Comparison of ENCODE assay signal across 24 cellular contexts in the genomic region with DNA sequence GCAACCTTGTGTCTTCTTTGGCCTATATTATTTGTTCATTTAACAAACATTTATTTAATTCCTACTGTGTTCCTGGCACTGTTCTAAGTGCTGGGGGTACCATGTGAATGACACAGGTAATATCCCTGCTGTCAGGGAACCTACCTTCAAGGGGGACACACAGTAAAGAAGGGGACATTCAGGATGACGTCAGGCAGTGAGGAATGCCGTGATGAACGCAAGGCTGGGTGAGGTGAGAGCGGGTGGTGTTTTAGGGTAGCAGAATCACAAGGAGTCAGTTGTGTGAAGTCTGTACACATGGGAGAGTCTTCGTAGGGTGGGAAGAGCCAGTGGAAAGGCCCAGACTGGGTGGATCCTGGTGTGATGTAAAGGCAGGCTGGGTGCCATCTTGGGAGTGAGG. TPM values are rescaled to one million over a fixed set of nuclear protein-coding genes. Genes with fewer than 3 reads are reported as not detected.
DNase-seq lines count a peak whose midpoint lies in the region; ATAC-seq, FAIRE-seq and TF ChIP-seq lines count a peak whose summit lies in the region.
"Had no signal": no experiment of that assay in that cellular context is flagged by ENCODE, and none has a peak within 500 bp of the region (broad histone marks: within the 10 kb centered on the region; RNA-seq: fewer than 3 reads in every experiment).

No MANE protein-coding gene starts in this region.

- no peak for TF ChIP-seq POLR2A in gastrocnemius medialis (IDR thresholded peaks at IDR 0.05)

- H3K9me3 ChIP-seq in Caco-2 (no peaks in the 10 kb centered on the region), astrocyte (ENCODE audit: insufficient read depth, low read depth, low read length) (no peaks in the 10 kb centered on the region), gastrocnemius medialis (no peaks in the 10 kb centered on the region)
- H3K9me3 ChIP-seq: BLaER1, HAP-1 had no signal

- H4K20me1 ChIP-seq in astrocyte (ENCODE audit: insufficient read depth, low read length), result no peaks in the 10 kb centered on the region
- H4K20me1 ChIP-seq: BLaER1 had no signal

- CTCF ChIA-PET in Caco-2 (lab: Charles Lee), result no interaction called here

- no peak overlapping the region for H2AFZ ChIP-seq in astrocyte (ENCODE audit: low read depth, low read length)
- H2AFZ ChIP-seq: GM23248 had no signal

- H3K36me3 ChIP-seq in Caco-2 (ENCODE audit: control insufficient read depth, insufficient read depth, low read length), result no peaks in the 10 kb centered on the region
- no peaks in the 10 kb centered on the region for H3K36me3 ChIP-seq in astrocyte (ENCODE audit: insufficient read depth, low read length)
- H3K36me3 ChIP-seq in gastrocnemius medialis, result no peaks in the 10 kb centered on the region
- H3K36me3 ChIP-seq: BLaER1, HAP-1 had no signal

- DNase-seq in Caco-2 (no peak), astrocyte (ENCODE audit: low read depth) (no peak), dorsolateral prefrontal cortex (no peak), gastrocnemius medialis (no peak), cortex of kidney (lab: John Stamatoyannopoulos, UW) (no peak)
- DNase-seq in activated naive CD4-positive, alpha-beta T cell treated with Interleukin-2 at 50 U/mL for 16 hours, result no peak
- DNase-seq: CD4-positive, CD25-positive, alpha-beta regulatory T cell; GM23248; HFFc6; Karpas-422; NCI-H1092; NCI-H1417 treated with DMSO at 0.1 percent for 48 hours; NCI-H1694 treated with DMSO at 0.1 percent for 48 hours; NCI-H2081; NCI-H2227 treated with DMSO at 0.1 percent for 48 hours; NCI-H526 treated with DMSO at 0.1 percent for 48 hours; RPMI8226; SHP77 had no signal

- intact Hi-C loops in Caco-2 (cut with micrococcal nuclease; ENCODE audit: unreplicated experiment) (no loop called here), dorsolateral prefrontal cortex (cut with DNase I) (no loop called here), gastrocnemius medialis (cut with DNase I; ENCODE audit: low total_unique reads) (no loop called here)

- H3K36me3 Mint-ChIP-seq in Caco-2 (ENCODE audit: insufficient read depth, unreplicated experiment) (peaks cover 5% of the 10 kb centered on the region), astrocyte (ENCODE audit: low read depth, unreplicated experiment) (no peaks in the 10 kb centered on the region)
- H3K36me3 Mint-ChIP-seq: CD4-positive, CD25-positive, alpha-beta regulatory T cell had no signal

- peaks cover 9% of the 10 kb centered on the region; the same call in 1 of the 2 replicates for H3K4me1 ChIP-seq in Caco-2
- peaks cover 16% of the 10 kb centered on the region for H3K4me1 ChIP-seq in astrocyte (ENCODE audit: insufficient read depth, low read length)
- H3K4me1 ChIP-seq in gastrocnemius medialis, result peaks cover under 1 to 7% of the 10 kb centered on the region in 2 donors

- H3K4me3 Mint-ChIP-seq in Caco-2 (ENCODE audit: unreplicated experiment) (no peak overlapping the region), astrocyte (ENCODE audit: unreplicated experiment) (no peak overlapping the region)
- H3K4me3 Mint-ChIP-seq: CD4-positive, CD25-positive, alpha-beta regulatory T cell; HFFc6 had no signal

- no peaks in the 10 kb centered on the region for H3K27me3 Mint-ChIP-seq in Caco-2 (ENCODE audit: insufficient read depth, unreplicated experiment)
- H3K27me3 Mint-ChIP-seq in astrocyte (ENCODE audit: low read depth, unreplicated experiment), result peaks cover 26% of the 10 kb centered on the region

- H3K27me3 ChIP-seq in Caco-2 (replicated peaks; ENCODE audit: control insufficient read depth, insufficient read depth, low read length) (no peaks in the 10 kb centered on the region), astrocyte (ENCODE audit: insufficient read depth, low read length) (peaks cover 6% of the 10 kb centered on the region), dorsolateral prefrontal cortex (peaks cover 0 to 5% (median 0%) of the 10 kb centered on the region in 45 donors), gastrocnemius medialis (no peaks in the 10 kb centered on the region)
- H3K27me3 ChIP-seq: BLaER1 had no signal

- BruUV-seq in Caco-2 (replicated peaks; lab: Mats Ljungman, UMichigan), result no TSS peak

- no peak overlapping the region for H3K4me3 ChIP-seq in Caco-2 (ENCODE audit: low read depth, low read length)
- no peak overlapping the region for H3K4me3 ChIP-seq in astrocyte (ENCODE audit: insufficient read depth, low read depth, low read length)
- H3K4me3 ChIP-seq in dorsolateral prefrontal cortex, result no peak overlapping the region
- H3K4me3 ChIP-seq in gastrocnemius medialis, result no peak overlapping the region
- H3K4me3 ChIP-seq: BLaER1, GM23248, HAP-1 had no signal

- H3K79me2 ChIP-seq in astrocyte (ENCODE audit: insufficient read depth, low read length), result no peaks in the 10 kb centered on the region

- H3K4me2 ChIP-seq in astrocyte (ENCODE audit: low read length), result no peak overlapping the region
- H3K4me2 ChIP-seq: BLaER1 had no signal

- no peak overlapping the region for H3K9ac ChIP-seq in astrocyte (ENCODE audit: low read length)
- H3K9ac ChIP-seq: BLaER1, GM23248 had no signal

- no peak overlapping the region for H3K27ac ChIP-seq in astrocyte (ENCODE audit: low read depth, low read length)
- peak overlapping the region in 47 of 59 donors; percentile 12 to 97 (median 86) for H3K27ac ChIP-seq in dorsolateral prefrontal cortex
- H3K27ac ChIP-seq in gastrocnemius medialis, result peak overlapping the region; percentile 66 to 81 (median 81)
- H3K27ac ChIP-seq: BLaER1, GM23248, HL-60 had no signal

- no peak for FAIRE-seq in astrocyte (lab: Jason Lieb, UNC)
- FAIRE-seq: A204.1, D721Med had no signal

- POLR2A ChIA-PET in Caco-2 (lab: Charles Lee), result no interaction called here

- H3K4me1 Mint-ChIP-seq in Caco-2 (ENCODE audit: low read depth, unreplicated experiment) (peaks cover 9% of the 10 kb centered on the region), astrocyte (ENCODE audit: low read depth, unreplicated experiment) (peaks cover 6% of the 10 kb centered on the region)
- H3K4me1 Mint-ChIP-seq: CD4-positive, CD25-positive, alpha-beta regulatory T cell had no signal

- ATAC-seq in gastrocnemius medialis (no peak), HG02981 (IDR thresholded peaks at IDR 0.05; ENCODE audit: unreplicated experiment) (no peak)

- H3K27ac Mint-ChIP-seq in Caco-2 (ENCODE audit: unreplicated experiment) (peak overlapping the region; percentile 9), astrocyte (ENCODE audit: unreplicated experiment) (peak overlapping the region; percentile 53)
- H3K27ac Mint-ChIP-seq: CD4-positive, CD25-positive, alpha-beta regulatory T cell; HFFc6 had no signal

- H3K9me3 Mint-ChIP-seq in Caco-2 (ENCODE audit: unreplicated experiment), result no peaks in the 10 kb centered on the region
- H3K9me3 Mint-ChIP-seq in astrocyte (ENCODE audit: unreplicated experiment), result peaks cover 2% of the 10 kb centered on the region
- H3K9me3 Mint-ChIP-seq: CD4-positive, CD25-positive, alpha-beta regulatory T cell; HFFc6 had no signal

- in situ Hi-C loops in gastrocnemius medialis (cut with MboI; ENCODE audit: low sequenced_read_pairs in 4 of 4), result loop anchor here in 1 of 4 donors (5.0 kb wide), 1 partner anchor 43 kb away; no protein-coding TSS in a partner anchor

- TF ChIP-seq CTCF in Caco-2 (IDR thresholded peaks at IDR 0.05; ENCODE audit: insufficient read depth in 1 of 2, low read depth in 1 of 2, low read length in 1 of 2, severe bottlenecking in 1 of 2, unreplicated experiment in 1 of 2) (no peak), astrocyte (IDR thresholded peaks at IDR 0.05; ENCODE audit: insufficient read depth, low read depth, low read length) (no peak), dorsolateral prefrontal cortex (IDR thresholded peaks at IDR 0.05 in 54 of 56, conservative IDR thresholded peaks at IDR 0.05 in 2 of 56; ENCODE audit: low read depth in 1 of 56, partially characterized antibody in 56 of 56) (no peak), gastrocnemius medialis (IDR thresholded peaks at IDR 0.05 in 4 of 5, conservative IDR thresholded peaks at IDR 0.05 in 1 of 5) (no peak)

RNA-seq across cellular contexts. Expression of gene FAM107A, which starts 1.7 kb away (rescaled TPM):
- total RNA-seq in Caco-2 (2022) (not detected in 2 replicates), astrocyte (not detected in 2 replicates), dorsolateral prefrontal cortex (1,000 to 10,000 TPM in 22 of 120 experiments, 100 to 1,000 TPM in 98; 392 to 2,029 (median 764) TPM), gastrocnemius medialis (10 to 100 TPM; 21.1 to 28.5 (median 27.6) TPM)
- total RNA-seq: CD4-positive, CD25-positive, alpha-beta regulatory T cell had no signal

RNA-seq across cellular contexts. Expression of gene ACOX2, which starts 41.9 kb away (rescaled TPM):
- total RNA-seq in Caco-2 (2022) (9.1 and 9.5 TPM in 2 replicates), astrocyte (2.2 and 2.7 TPM in 2 replicates), dorsolateral prefrontal cortex (10 to 100 TPM in 32 of 120 experiments, 1 to 10 TPM in 88; 2.1 to 21.2 (median 8.1) TPM), gastrocnemius medialis (10 to 100 TPM in 1 of 4 donors, 1 to 10 TPM in 3; 1.6 to 10.4 (median 5.7) TPM)
- total RNA-seq: CD4-positive, CD25-positive, alpha-beta regulatory T cell had no signal

Comparison
In these comparisons a context has a peak if more than half of its experiments do, and no peak if none do; other contexts are left out.
1. RNA of gene FAM107A, which starts 1.7 kb away (total RNA-seq): 392 to 2,029 TPM in dorsolateral prefrontal cortex and 21.1 to 28.5 TPM in gastrocnemius medialis; not detected in astrocyte and not detected in Caco-2; every median in the first group is over 10 times any median in the second.